8 cellular contexts compared by ENCODE assay signal in genomic region chr7:23181684-23182553, GRCh38. TPM values are rescaled to one million over a fixed set of nuclear protein-coding genes. Genes with fewer than 3 reads are reported as not detected.
DNase-seq lines count a peak whose midpoint lies in the region; ATAC-seq, FAIRE-seq and TF ChIP-seq lines count a peak whose summit lies in the region.

TSS of gene NUP42 (plus strand) at chr7:23182048. CDS start at chr7:23182086, 38 bp downstream.

- H3K9me3 ChIP-seq in pancreas (no peaks in the 10 kb centered on the region), tibial artery (no peaks in the 10 kb centered on the region)

- intact Hi-C loops in Right ventricle myocardium superior (cut with DNase I) = loop anchor here (5.0 kb wide), 1 partner anchor 75 kb away; the partner anchor contains the start of gene KLHL7
- intact Hi-C loops in pancreas (cut with DNase I) = no loop called here
- intact Hi-C loops in tibial artery (cut with DNase I; ENCODE audit: low total_unique reads) = loop anchor here (5.0 kb wide), 2 partner anchors 65 to 75 kb away; partner anchors contain the start of genes GPNMB and KLHL7

- peak within 1 kb of the TSS; percentile 94 for H3K4me3 Mint-ChIP-seq in activated naive CD8-positive, alpha-beta T cell treated with anti-CD3 and anti-CD28 coated beads, Interleukin-2, amount 50 U/mL, for 24 hours

- ATAC-seq in HG02763 (IDR thresholded peaks at IDR 0.05; ENCODE audit: unreplicated experiment) (peak; percentile 97), Right ventricle myocardium superior (ENCODE audit: poor library complexity) (peak; percentile 97), pancreas (peak; percentile 96 to 99 (median 99))
- ATAC-seq in activated naive CD8-positive, alpha-beta T cell treated with anti-CD3 and anti-CD28 coated beads, Interleukin-2, amount 50 U/mL, for 24 hours = peak; percentile 99

- H3K36me3 ChIP-seq in pancreas (peaks cover 0 to 14% (median 0%) of the 10 kb centered on the region in 3 donors), tibial artery (peaks cover 9 to 18% (median 15%) of the 10 kb centered on the region in 3 donors)

- FAIRE-seq in pancreas (lab: Jason Lieb, UNC) = peak; percentile 78

- H3K27me3 ChIP-seq in pancreas (no peaks in the 10 kb centered on the region), tibial artery (no peaks in the 10 kb centered on the region)

- peak within 1 kb of the TSS; percentile 97 for H3K27ac Mint-ChIP-seq in activated naive CD8-positive, alpha-beta T cell treated with anti-CD3 and anti-CD28 coated beads, Interleukin-2, amount 50 U/mL, for 24 hours

- H3K27ac ChIP-seq in pancreas (peak within 1 kb of the TSS; percentile 85 to 93 (median 91)), tibial artery (peak within 1 kb of the TSS; percentile 77 to 93)

- H3K9me3 Mint-ChIP-seq in activated naive CD8-positive, alpha-beta T cell treated with anti-CD3 and anti-CD28 coated beads, Interleukin-2, amount 50 U/mL, for 24 hours = no peaks in the 10 kb centered on the region

- WGBS in pancreas, 2 donors = 0% methylated on average over 63 of the region's 63 CpGs

- no peaks in the 10 kb centered on the region for H3K27me3 Mint-ChIP-seq in activated naive CD8-positive, alpha-beta T cell treated with anti-CD3 and anti-CD28 coated beads, Interleukin-2, amount 50 U/mL, for 24 hours

- H3K4me3 ChIP-seq in GM12865 (ENCODE audit: low read depth, low read length) (peak within 1 kb of the TSS; percentile 96), pancreas (peak within 1 kb of the TSS; percentile 85 to 99 (median 92)), tibial artery (peak within 1 kb of the TSS; percentile 61 to 79)

- peaks cover 41% of the 10 kb centered on the region for H3K4me1 Mint-ChIP-seq in activated naive CD8-positive, alpha-beta T cell treated with anti-CD3 and anti-CD28 coated beads, Interleukin-2, amount 50 U/mL, for 24 hours

- TF ChIP-seq CTCF in GM12865 (IDR thresholded peaks at IDR 0.05; ENCODE audit: insufficient read depth, low read depth, low read length, missing control alignments) (no peak), pancreas (IDR thresholded peaks at IDR 0.05) (no peak), tibial artery (IDR thresholded peaks at IDR 0.05) (no peak)

- peaks cover 30% of the 10 kb centered on the region for H3K36me3 Mint-ChIP-seq in activated naive CD8-positive, alpha-beta T cell treated with anti-CD3 and anti-CD28 coated beads, Interleukin-2, amount 50 U/mL, for 24 hours (ENCODE audit: low read depth)

- H3K4me1 ChIP-seq in pancreas = peaks cover 0 to 16% (median 6%) of the 10 kb centered on the region in 3 donors
- peaks cover 0 to 40% (median 13%) of the 10 kb centered on the region in 4 donors for H3K4me1 ChIP-seq in tibial artery

- DNase-seq in GM12865 (ENCODE audit: low read depth) = peak; percentile 99
- peak; percentile 96 for DNase-seq in NCI-H1417 treated with DMSO at 0.1 percent for 48 hours (lab: John Stamatoyannopoulos, UW)
- peak; percentile 99 for DNase-seq in SW480 (ENCODE audit: low spot score)
- peak; percentile 96 for DNase-seq in activated naive CD8-positive, alpha-beta T cell treated with anti-CD3 and anti-CD28 coated beads, Interleukin-2, amount 50 U/mL, for 24 hours
- peak; percentile 96 for DNase-seq in Right ventricle myocardium superior
- peak; percentile 93 to 97 (median 95) for DNase-seq in pancreas
- peak; percentile 95 to 96 for DNase-seq in tibial artery

RNA-seq across cellular contexts. Expression of gene NUP42, which starts in this region (rescaled TPM):
- total RNA-seq in Right ventricle myocardium superior = 19.7 TPM
- 10 to 100 TPM in 2 of 6 donors, 1 to 10 TPM in 4; 7.3 to 15.4 (median 9.4) TPM for total RNA-seq in pancreas
- polyA plus RNA-seq in pancreas = 10 to 100 TPM; 19.1 to 24.9 TPM

Comparison
In these comparisons a context has a peak if more than half of its experiments do, and no peak if none do; other contexts are left out.
1. Peak in every context shown above with its lines: DNase-seq, ATAC-seq, H3K4me3 ChIP-seq and H3K27ac ChIP-seq.
2. intact Hi-C loops: an anchor here in Right ventricle myocardium superior (5.0 kb wide) and tibial artery (5.0 kb wide); none called in pancreas.